15 cellular contexts compared by ENCODE assay signal in genomic region chr14:29030121-29030520, GRCh38.
A peak's percentile ranks its signal among the peaks of the same experiment; 100 is the strongest.
DNase-seq lines count a peak whose midpoint lies in the region; ATAC-seq lines count a peak whose summit lies in the region.
"Had no signal": no experiment of that assay in that cellular context is flagged by ENCODE, and none has a peak within 500 bp of the region (broad histone marks: within the 10 kb centered on the region; RNA-seq: fewer than 3 reads in every experiment).

No MANE protein-coding gene starts in this region.

- ATAC-seq in HG03196 (IDR thresholded peaks at IDR 0.05; ENCODE audit: unreplicated experiment) (no peak), Right ventricle myocardium superior (ENCODE audit: poor library complexity) (no peak), HG02870 (IDR thresholded peaks at IDR 0.05; ENCODE audit: unreplicated experiment) (no peak)

- peak; percentile 57 for DNase-seq in Ammon's horn (ENCODE audit: low spot score)
- DNase-seq in HCEC 1CT, result peak; percentile 62
- peak; percentile 26 for DNase-seq in astrocyte of the hippocampus (ENCODE audit: low read depth, low spot score)
- peak; percentile 69 for DNase-seq in iris pigment epithelial cell (ENCODE audit: low read depth)
- DNase-seq in Right ventricle myocardium superior, result no peak
- no peak for DNase-seq in head of caudate nucleus
- DNase-seq: 8988T; CD4-positive, CD25-positive, alpha-beta regulatory T cell; CD8-positive, alpha-beta memory T cell; COR-L47; DMS153; DMS79; GDM1 had no signal

- intact Hi-C loops in Right ventricle myocardium superior (cut with DNase I), result no loop called here
- intact Hi-C loops in head of caudate nucleus (cut with DNase I), result no loop called here

Comparison
In these comparisons a context has a peak if more than half of its experiments do, and no peak if none do; other contexts are left out.
1. DNase-seq: peak in Ammon's horn (single experiment), HCEC 1CT (single experiment), astrocyte of the hippocampus (single experiment) and iris pigment epithelial cell (single experiment); none in Right ventricle myocardium superior (single experiment) and head of caudate nucleus (0 of 42).